ENCODE assay signal across 19 cellular contexts in genomic region chr3:37671000-37671483, GRCh38.
DNase-seq lines count a peak whose midpoint lies in the region; TF ChIP-seq lines count a peak whose summit lies in the region.
"Had no signal": no experiment of that assay in that cellular context is flagged by ENCODE, and none has a peak within 500 bp of the region (broad histone marks: within the 10 kb centered on the region; RNA-seq: fewer than 3 reads in every experiment).

No MANE protein-coding gene starts in this region.

- H3K79me1 ChIP-seq in neuronal stem cell (ENCODE audit: low read depth, low read length) = no peaks in the 10 kb centered on the region

- H3K4me1 ChIP-seq in ascending aorta (peaks cover 18 to 32% of the 10 kb centered on the region in 2 donors), hepatocyte (ENCODE audit: insufficient read depth) (peaks cover 29% of the 10 kb centered on the region), neuronal stem cell (ENCODE audit: control insufficient read depth in 2 of 2, insufficient read depth in 1 of 2, low read depth in 1 of 2, low read length in 2 of 2) (peaks cover 0 to 7% of the 10 kb centered on the region in 2 donors)

- H3K4me3 Mint-ChIP-seq in type B pancreatic cell (peak overlapping the region; percentile 69), MCF 10A (ENCODE audit: unreplicated experiment) (no peak overlapping the region)
- H3K4me3 Mint-ChIP-seq: activated CD8-positive, alpha-beta T cell treated with anti-CD3 and anti-CD28 coated beads, Interleukin-2, amount 10 ng/mL, durations not matched to agents 7 days and 5 days; activated naive CD4-positive, alpha-beta T cell treated with anti-CD3 and anti-CD28 coated beads for 36 hours; B cell; central memory CD8-positive, alpha-beta T cell; stimulated activated naive B cell treated with anti-CD40 and anti-IgM and Interleukin-4, amounts not matched to agents 10 μg/mL and 1 μg/mL and 100 μg/mL, for 72 hours had no signal

- no peak overlapping the region for H2AK5ac ChIP-seq in neuronal stem cell (ENCODE audit: low read depth, low read length)

- H3K14ac ChIP-seq in neuronal stem cell (ENCODE audit: low read length) = no peak overlapping the region

- CTCF ChIA-PET in MCF 10A (lab: Yijun Ruan, JAX) = interaction anchor here (0.7 kb wide), 1 partner anchor 189 kb away, joined by 4 read pairs; no protein-coding TSS in a partner anchor

- H3K36me3 Mint-ChIP-seq in type B pancreatic cell = peaks cover 10% of the 10 kb centered on the region
- no peaks in the 10 kb centered on the region for H3K36me3 Mint-ChIP-seq in MCF 10A (ENCODE audit: insufficient read depth, unreplicated experiment)
- H3K36me3 Mint-ChIP-seq: stimulated activated naive B cell treated with anti-CD40 and anti-IgM and Interleukin-4, amounts not matched to agents 10 μg/mL and 1 μg/mL and 100 μg/mL, for 72 hours had no signal

- H3K9me3 ChIP-seq in ascending aorta = no peaks in the 10 kb centered on the region
- H3K9me3 ChIP-seq in hepatocyte (ENCODE audit: low read depth) = no peaks in the 10 kb centered on the region
- no peaks in the 10 kb centered on the region for H3K9me3 ChIP-seq in neuronal stem cell (replicated peaks in 1 of 2; ENCODE audit: control insufficient read depth in 2 of 2, insufficient read depth in 1 of 2, low read depth in 1 of 2, low read length in 2 of 2)
- H3K9me3 ChIP-seq: Caco-2, transverse colon had no signal

- no peak for DNase-seq in ascending aorta (ENCODE audit: low spot score in 2 of 2)
- DNase-seq in hepatocyte (ENCODE audit: low spot score) = no peak
- no peak for DNase-seq in neuronal stem cell (ENCODE audit: low spot score)
- DNase-seq in type B pancreatic cell (ENCODE audit: extremely low spot score, unreplicated experiment) = no peak
- no peak for DNase-seq in GM19240 (ENCODE audit: insufficient read length, low spot score)
- DNase-seq in NCI-H1048 (lab: John Stamatoyannopoulos, UW) = no peak
- DNase-seq in MCF 10A (ENCODE audit: unreplicated experiment) = no peak
- DNase-seq: activated CD8-positive, alpha-beta T cell treated with anti-CD3 and anti-CD28 coated beads, Interleukin-2, amount 10 ng/mL, durations not matched to agents 7 days and 5 days; activated naive CD4-positive, alpha-beta T cell treated with anti-CD3 and anti-CD28 coated beads for 36 hours; activated T-cell treated with anti-CD3 and anti-CD28 coated beads, Interleukin-2, amount 50 U/mL, for 48 hours; anterior cingulate cortex; Caco-2; NCI-H2081 treated with DMSO at 0.1 percent for 48 hours; stimulated activated CD4-positive, alpha-beta T cell treated with anti-CD3 and anti-CD28 coated beads, Interleukin-1b, Interleukin-23, amount 100 ng/mL, for 48 hours; stimulated activated naive B cell treated with anti-CD40 and anti-IgM and Interleukin-4, amounts not matched to agents 10 μg/mL and 1 μg/mL and 100 μg/mL, for 72 hours; T-helper 9 cell; transverse colon had no signal

- no peak overlapping the region for H4K91ac ChIP-seq in neuronal stem cell (ENCODE audit: low read depth, low read length, poor library complexity)

- H3K4me2 ChIP-seq in hepatocyte (peak overlapping the region; percentile 62), neuronal stem cell (ENCODE audit: insufficient read depth, low read length, poor library complexity, severe bottlenecking) (no peak overlapping the region)

- H3K27ac ChIP-seq in ascending aorta (peak overlapping the region; percentile 29 to 58), hepatocyte (no peak overlapping the region), neuronal stem cell (replicated peaks; ENCODE audit: low read length) (no peak overlapping the region)

- no peaks in the 10 kb centered on the region for H3K9me2 ChIP-seq in hepatocyte (replicated peaks; ENCODE audit: insufficient read depth)

- H2BK120ac ChIP-seq in neuronal stem cell (ENCODE audit: low read depth, low read length) = no peak overlapping the region

- intact Hi-C loops in ascending aorta (cut with DNase I) (no loop called here), MCF 10A (cut with micrococcal nuclease) (no loop called here)

- POLR2A ChIA-PET in MCF 10A (lab: Yijun Ruan, JAX) = no interaction called here

- no peak overlapping the region for H4K8ac ChIP-seq in neuronal stem cell (ENCODE audit: low read depth, low read length)

- H3K18ac ChIP-seq in neuronal stem cell (ENCODE audit: low read length) = no peak overlapping the region

- H3K9me3 Mint-ChIP-seq in type B pancreatic cell = peaks cover 2% of the 10 kb centered on the region
- H3K9me3 Mint-ChIP-seq in MCF 10A (ENCODE audit: unreplicated experiment) = no peaks in the 10 kb centered on the region
- H3K9me3 Mint-ChIP-seq: activated naive CD4-positive, alpha-beta T cell treated with anti-CD3 and anti-CD28 coated beads for 36 hours; central memory CD8-positive, alpha-beta T cell; stimulated activated naive B cell treated with anti-CD40 and anti-IgM and Interleukin-4, amounts not matched to agents 10 μg/mL and 1 μg/mL and 100 μg/mL, for 72 hours had no signal

- H4K20me1 ChIP-seq in hepatocyte (ENCODE audit: insufficient read depth, poor library complexity, severe bottlenecking) = no peaks in the 10 kb centered on the region

- no peak overlapping the region for H3K9ac ChIP-seq in neuronal stem cell (ENCODE audit: low read depth, low read length, poor library complexity)

- no peak overlapping the region for H3K4me3 ChIP-seq in ascending aorta
- H3K4me3 ChIP-seq in hepatocyte = no peak overlapping the region
- H3K4me3 ChIP-seq in neuronal stem cell (ENCODE audit: low read length in 2 of 2) = no peak overlapping the region
- H3K4me3 ChIP-seq: transverse colon had no signal

- no TSS peak for BruUV-seq in MCF 10A (replicated peaks; lab: Mats Ljungman, UMichigan)

- H3K36me3 ChIP-seq in ascending aorta (no peaks in the 10 kb centered on the region), hepatocyte (replicated peaks; ENCODE audit: insufficient read depth, low read depth) (no peaks in the 10 kb centered on the region), neuronal stem cell (replicated peaks in 1 of 2; ENCODE audit: control insufficient read depth in 2 of 2, insufficient read depth in 2 of 2, low read length in 2 of 2) (no peaks in the 10 kb centered on the region)
- H3K36me3 ChIP-seq: transverse colon had no signal

- no peak overlapping the region for H3K23ac ChIP-seq in neuronal stem cell (ENCODE audit: low read depth, low read length, poor library complexity)

- H2BK15ac ChIP-seq in neuronal stem cell (ENCODE audit: low read length) = no peak overlapping the region

- no peak overlapping the region for H3K4ac ChIP-seq in neuronal stem cell (ENCODE audit: low read length)

- TF ChIP-seq CTCF in ascending aorta (IDR thresholded peaks at IDR 0.05) = no peak
- no peak for TF ChIP-seq CTCF in hepatocyte (IDR thresholded peaks at IDR 0.05; ENCODE audit: poor library complexity)
- no peak for TF ChIP-seq CTCF in type B pancreatic cell (conservative IDR thresholded peaks at IDR 0.05)
- no peak for TF ChIP-seq CTCF in MCF 10A (IDR thresholded peaks at IDR 0.05; ENCODE audit: unreplicated experiment)

- H3K27ac Mint-ChIP-seq in type B pancreatic cell (no peak overlapping the region), MCF 10A (ENCODE audit: low read depth, unreplicated experiment) (no peak overlapping the region)
- H3K27ac Mint-ChIP-seq: activated CD8-positive, alpha-beta T cell treated with anti-CD3 and anti-CD28 coated beads, Interleukin-2, amount 10 ng/mL, durations not matched to agents 7 days and 5 days; activated naive CD4-positive, alpha-beta T cell treated with anti-CD3 and anti-CD28 coated beads for 36 hours; B cell; stimulated activated naive B cell treated with anti-CD40 and anti-IgM and Interleukin-4, amounts not matched to agents 10 μg/mL and 1 μg/mL and 100 μg/mL, for 72 hours had no signal

- H3K27me3 Mint-ChIP-seq in type B pancreatic cell (peaks cover 14% of the 10 kb centered on the region), MCF 10A (ENCODE audit: insufficient read depth, unreplicated experiment) (peaks cover 44% of the 10 kb centered on the region)
- H3K27me3 Mint-ChIP-seq: stimulated activated naive B cell treated with anti-CD40 and anti-IgM and Interleukin-4, amounts not matched to agents 10 μg/mL and 1 μg/mL and 100 μg/mL, for 72 hours had no signal

- no peak overlapping the region for H2AFZ ChIP-seq in hepatocyte
- H2AFZ ChIP-seq in neuronal stem cell (ENCODE audit: low read length) = peak overlapping the region; percentile 62

- 37% methylated on average over 9 of the region's 9 CpGs for WGBS in hepatocyte (ENCODE audit: low lambda C conversion rate, missing lambda C conversion rate)
- no CpG with 5 or more reads among the region's 9 CpGs for WGBS in neuronal stem cell (ENCODE audit: extremely low coverage in 2 of 2, insufficient read length in 2 of 2, insufficient replicate concordance in 1 of 2), 2 donors

- no peaks in the 10 kb centered on the region for H3K27me3 ChIP-seq in ascending aorta
- H3K27me3 ChIP-seq in hepatocyte = no peaks in the 10 kb centered on the region
- no peaks in the 10 kb centered on the region for H3K27me3 ChIP-seq in neuronal stem cell (ENCODE audit: control insufficient read depth in 3 of 3, insufficient read depth in 3 of 3, low read depth in 1 of 3, low read length in 3 of 3)
- H3K27me3 ChIP-seq: transverse colon had no signal

- no peak overlapping the region for H2BK5ac ChIP-seq in neuronal stem cell (ENCODE audit: low read length)

- no peak overlapping the region for H2BK12ac ChIP-seq in neuronal stem cell (ENCODE audit: low read length)

- H3K4me1 Mint-ChIP-seq in type B pancreatic cell (ENCODE audit: unreplicated experiment) (peaks cover 61% of the 10 kb centered on the region), MCF 10A (ENCODE audit: insufficient read depth, unreplicated experiment) (peaks cover 13% of the 10 kb centered on the region)
- H3K4me1 Mint-ChIP-seq: B cell; central memory CD8-positive, alpha-beta T cell; stimulated activated naive B cell treated with anti-CD40 and anti-IgM and Interleukin-4, amounts not matched to agents 10 μg/mL and 1 μg/mL and 100 μg/mL, for 72 hours had no signal

- H3K79me2 ChIP-seq in hepatocyte = no peaks in the 10 kb centered on the region

Comparison
In these comparisons a context has a peak if more than half of its experiments do, and no peak if none do; other contexts are left out.
1. H3K27ac ChIP-seq: peak in ascending aorta (2 of 2); none in hepatocyte (single experiment) and neuronal stem cell (single experiment).